Comparison of ENCODE assay signal across 8 cellular contexts in the genomic region with DNA sequence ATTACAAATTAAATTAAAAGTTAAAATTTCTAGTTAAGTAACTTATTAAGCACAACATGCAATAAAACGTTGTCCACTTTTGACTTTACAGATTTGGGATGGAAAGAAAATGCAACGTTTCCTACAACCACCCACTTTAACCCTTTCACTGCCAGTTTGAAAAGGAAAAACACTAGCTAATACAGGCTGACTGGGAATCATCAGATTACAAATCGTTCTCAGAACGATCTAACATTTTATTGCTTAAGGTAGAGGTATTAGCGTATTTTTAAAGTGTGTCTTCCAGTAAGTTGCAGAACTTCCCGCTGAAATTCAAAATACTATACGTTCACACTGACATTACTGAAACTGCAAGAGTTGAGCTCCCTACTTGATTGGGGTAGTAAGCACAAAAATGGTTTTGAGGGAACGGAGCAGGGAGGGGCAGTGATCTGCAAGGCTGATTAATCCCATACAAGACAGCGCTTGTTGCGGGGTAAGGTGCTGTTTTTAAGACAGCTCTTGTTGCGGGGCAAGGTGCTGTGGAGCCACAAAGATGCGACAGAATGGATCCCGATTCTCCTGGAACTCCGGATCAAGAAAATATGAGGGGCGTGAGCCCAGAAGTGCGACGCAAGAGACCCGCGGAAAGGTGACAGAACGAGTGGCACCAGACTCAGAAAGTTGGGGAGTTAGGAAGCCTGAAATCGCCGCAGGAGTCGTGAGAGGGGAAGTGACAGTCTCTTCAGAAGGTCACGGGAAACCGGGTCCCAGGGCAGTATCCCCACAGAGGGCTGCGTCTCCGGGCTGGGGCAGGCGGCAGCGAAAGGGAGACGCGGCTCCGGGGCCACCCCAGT.
DNase-seq lines count a peak whose midpoint lies in the region; ATAC-seq and TF ChIP-seq lines count a peak whose summit lies in the region.

No MANE protein-coding gene starts in this region.

- peak overlapping the region; percentile 92 for H3K9ac ChIP-seq in OCI-LY1 (ENCODE audit: low read length)

- ATAC-seq in GM19023 (IDR thresholded peaks at IDR 0.05; ENCODE audit: unreplicated experiment): peak; percentile 34
- ATAC-seq in HG03139 (IDR thresholded peaks at IDR 0.05; ENCODE audit: unreplicated experiment): peak; percentile 17

- H4K20me1 ChIP-seq in OCI-LY1 (ENCODE audit: insufficient read depth, low read length): no peaks in the 10 kb centered on the region

- no peaks in the 10 kb centered on the region for H3F3A ChIP-seq in OCI-LY1 (ENCODE audit: insufficient read depth, low read length)

- no peak overlapping the region for H2AFZ ChIP-seq in OCI-LY1 (ENCODE audit: low read length)

- peak overlapping the region; percentile 89 for H3K4me2 ChIP-seq in OCI-LY1 (ENCODE audit: low read length)

- H3K79me2 ChIP-seq in OCI-LY1 (ENCODE audit: insufficient read depth, low read length): peaks cover 68% of the 10 kb centered on the region

- no peaks in the 10 kb centered on the region for H3K9me2 ChIP-seq in OCI-LY1 (ENCODE audit: low read depth, low read length)

- no peak for TF ChIP-seq CTCF in OCI-LY1 (IDR thresholded peaks at IDR 0.05; ENCODE audit: low read length)

- no peaks in the 10 kb centered on the region for H3K36me3 ChIP-seq in OCI-LY1 (ENCODE audit: insufficient read depth, low read length)

- H3K27ac ChIP-seq in OCI-LY1 (ENCODE audit: low read depth, low read length, poor library complexity, severe bottlenecking): peak overlapping the region; percentile 79

- H3K27me3 ChIP-seq in OCI-LY1 (ENCODE audit: insufficient read depth, low read length): no peaks in the 10 kb centered on the region

- H3K4me3 ChIP-seq in OCI-LY1 (ENCODE audit: low read depth, low read length, poor library complexity, severe bottlenecking): peak overlapping the region; percentile 87

- peaks cover 51% of the 10 kb centered on the region for H3K4me1 ChIP-seq in OCI-LY1 (ENCODE audit: insufficient read depth, low read length, severe bottlenecking)

- no peaks in the 10 kb centered on the region for H3K9me3 ChIP-seq in OCI-LY1 (ENCODE audit: low read length)

- DNase-seq in CMK (ENCODE audit: low read depth): peak; percentile 56
- peak; percentile 25 for DNase-seq in central memory CD4-positive, alpha-beta T cell
- peak; percentile 59 for DNase-seq in left kidney (ENCODE audit: low read depth, low spot score)
- DNase-seq in superior temporal gyrus (ENCODE audit: extremely low spot score): peak; percentile 67
- no peak for DNase-seq in NCI-H446 treated with DMSO at 0.1 percent for 48 hours (lab: John Stamatoyannopoulos, UW)
